Comparison of ENCODE assay signal across 8 cellular contexts in the genomic region with DNA sequence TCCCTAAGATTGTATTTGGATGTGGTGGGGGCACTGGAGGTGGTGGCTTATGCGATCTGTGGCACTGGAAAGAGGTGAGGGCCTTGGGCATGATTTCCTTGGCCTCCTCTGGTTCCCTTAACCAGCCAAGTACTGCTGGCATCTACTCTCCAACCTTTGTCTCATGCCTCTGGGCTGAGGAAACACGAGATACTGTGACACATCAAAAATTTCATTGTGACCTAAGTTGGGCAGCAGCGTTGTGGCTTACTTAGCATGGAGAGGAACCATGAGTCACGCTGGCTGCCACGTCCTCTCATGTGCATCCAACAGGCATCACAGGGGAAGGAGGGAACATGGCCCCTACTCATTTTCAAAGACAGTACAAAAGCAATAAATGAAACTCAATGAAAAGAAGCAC. TPM values are rescaled to one million over a fixed set of nuclear protein-coding genes. Genes with fewer than 3 reads are reported as not detected.
DNase-seq lines count a peak whose midpoint lies in the region; ATAC-seq and TF ChIP-seq lines count a peak whose summit lies in the region.

No MANE protein-coding gene starts in this region.

- no peaks in the 10 kb centered on the region for H3K36me3 ChIP-seq in osteoblast (ENCODE audit: insufficient read depth, low read length)

- no peaks in the 10 kb centered on the region for H3K27me3 ChIP-seq in osteoblast (ENCODE audit: insufficient read depth, low read length)

- DNase-seq in GM12865 (ENCODE audit: low read depth) (peak; percentile 27), LHCN-M2 (ENCODE audit: low read depth) (peak; percentile 100), astrocyte of the cerebellum (ENCODE audit: low read depth) (peak; percentile 81), osteoblast (ENCODE audit: insufficient read length, low spot score, missing footprints) (peak; percentile 84), NCI-H1105 treated with DMSO at 0.1 percent for 48 hours (lab: John Stamatoyannopoulos, UW) (no peak)

- peak overlapping the region; percentile 82 for H2AFZ ChIP-seq in osteoblast (ENCODE audit: low read length)

- H3K79me2 ChIP-seq in osteoblast (ENCODE audit: insufficient read depth, low read length), result no peaks in the 10 kb centered on the region

- no peak for ATAC-seq in GM21447 (IDR thresholded peaks at IDR 0.05; ENCODE audit: unreplicated experiment)
- no peak for ATAC-seq in HG03045 (IDR thresholded peaks at IDR 0.05; ENCODE audit: unreplicated experiment)
- ATAC-seq in GM18868 (IDR thresholded peaks at IDR 0.05; ENCODE audit: unreplicated experiment), result no peak

- H3K4me1 ChIP-seq in osteoblast (ENCODE audit: insufficient read depth, low read length), result peaks cover 16% of the 10 kb centered on the region

- peak overlapping the region; percentile 98 for H3K27ac ChIP-seq in osteoblast (ENCODE audit: low read depth, low read length)

- no peaks in the 10 kb centered on the region for H4K20me1 ChIP-seq in osteoblast (ENCODE audit: insufficient read depth, low read length)

- no peaks in the 10 kb centered on the region for H3K9me3 ChIP-seq in osteoblast (ENCODE audit: low read depth, low read length)

- in situ Hi-C loops in astrocyte of the cerebellum (cut with HindIII; ENCODE audit: low sequenced_read_pairs), result no loop called here

- no peak overlapping the region for H3K4me3 ChIP-seq in GM12865 (ENCODE audit: low read depth, low read length)
- no peak overlapping the region for H3K4me3 ChIP-seq in astrocyte of the cerebellum (ENCODE audit: low read depth, low read length)
- H3K4me3 ChIP-seq in osteoblast (ENCODE audit: insufficient read depth, low read length), result no peak overlapping the region

- H3K4me2 ChIP-seq in osteoblast (ENCODE audit: insufficient read depth, low read length), result no peak overlapping the region

- no peak for TF ChIP-seq CTCF in GM12865 (IDR thresholded peaks at IDR 0.05; ENCODE audit: insufficient read depth, low read depth, low read length, missing control alignments)
- no peak for TF ChIP-seq CTCF in astrocyte of the cerebellum (IDR thresholded peaks at IDR 0.05; ENCODE audit: low read depth, low read length, missing control alignments)
- TF ChIP-seq CTCF in osteoblast (IDR thresholded peaks at IDR 0.05; ENCODE audit: extremely low read depth, low read depth, low read length), result no peak

RNA-seq across cellular contexts. Expression of gene GSDME, which starts 29.7 kb away (rescaled TPM):
- 42.6 and 51.6 TPM in 2 replicates for total RNA-seq in LHCN-M2 (2014; rRNA removed)
- 41.3 TPM for polyA plus RNA-seq in LHCN-M2 (2012)
- 42.3 and 44.5 TPM in 2 replicates for total RNA-seq in osteoblast
